11 cellular contexts compared by ENCODE assay signal in the genomic region with DNA sequence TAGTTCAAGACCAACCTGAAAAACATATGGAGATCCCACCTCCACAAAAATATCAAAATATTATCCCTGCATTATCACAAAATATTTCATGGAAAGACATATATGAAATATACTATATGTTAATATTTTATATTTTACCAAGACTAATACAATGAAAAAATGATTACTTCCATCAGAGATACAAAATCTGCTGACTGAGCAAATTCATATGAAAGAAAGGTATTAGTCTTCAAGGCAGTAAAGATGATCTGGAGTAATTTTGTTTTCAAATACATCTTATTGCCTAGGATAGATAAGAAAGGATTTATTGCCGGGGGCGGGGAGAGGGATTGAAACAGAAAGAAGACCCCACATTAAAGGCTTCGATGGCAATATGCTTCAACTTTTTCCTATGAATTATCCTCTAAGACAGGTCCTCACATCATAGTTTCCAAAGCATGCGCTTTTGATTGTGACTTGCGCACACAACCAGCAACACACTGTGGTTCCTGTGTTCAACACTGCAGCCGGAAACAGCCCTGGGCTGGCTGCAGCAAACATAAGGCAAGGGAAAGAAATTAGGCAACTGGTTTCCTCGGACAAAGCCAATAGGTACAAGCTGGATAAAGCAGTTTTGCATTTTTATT.
A peak's percentile ranks its signal among the peaks of the same experiment; 100 is the strongest.
DNase-seq lines count a peak whose midpoint lies in the region; ATAC-seq, FAIRE-seq and TF ChIP-seq lines count a peak whose summit lies in the region.
"Had no signal": no experiment of that assay in that cellular context is flagged by ENCODE, and none has a peak within 500 bp of the region (broad histone marks: within the 10 kb centered on the region; RNA-seq: fewer than 3 reads in every experiment).

No MANE protein-coding gene starts in this region.

- peak; percentile 7 for DNase-seq in activated gamma-delta T cell treated with anti-CD3 and anti-CD28 coated beads, Interleukin-2, amount 50 U/mL, for 16 hours (ENCODE audit: low read depth)
- DNase-seq in activated gamma-delta T cell (lab: John Stamatoyannopoulos, UW) (no peak), trophoblast cell (no peak), sigmoid colon (no peak), kidney (no peak)
- DNase-seq: cerebellar nuclear complex, NCI-H1436 had no signal

- H3K18ac ChIP-seq in trophoblast cell (ENCODE audit: low read length), result no peak overlapping the region

- peak overlapping the region; percentile 28 for H4K8ac ChIP-seq in trophoblast cell (ENCODE audit: low read depth, low read length)

- H3K36me3 Mint-ChIP-seq in activated T-helper 17 cell treated with anti-CD3 and anti-CD28 coated beads, Interleukin-2, amount 50 U/mL, for 72 hours (ENCODE audit: low read depth), result no peaks in the 10 kb centered on the region
- peaks cover 4% of the 10 kb centered on the region for H3K36me3 Mint-ChIP-seq in stimulated activated naive CD8-positive, alpha-beta T cell treated with anti-CD3 and anti-CD28 coated beads, Interleukin-15, Interleukin-2, amounts not matched to agents 100 ng/mL and 50 ng/mL, for 24 hours (ENCODE audit: low read depth)

- H4K91ac ChIP-seq in trophoblast cell (ENCODE audit: low read depth, low read length), result no peak overlapping the region

- H4K12ac ChIP-seq in trophoblast cell (ENCODE audit: low read depth, low read length), result no peak overlapping the region

- no peak overlapping the region for H2BK5ac ChIP-seq in trophoblast cell (ENCODE audit: low read depth, low read length, poor library complexity)

- H3K27me3 Mint-ChIP-seq in activated T-helper 17 cell treated with anti-CD3 and anti-CD28 coated beads, Interleukin-2, amount 50 U/mL, for 72 hours, result no peaks in the 10 kb centered on the region
- no peaks in the 10 kb centered on the region for H3K27me3 Mint-ChIP-seq in stimulated activated naive CD8-positive, alpha-beta T cell treated with anti-CD3 and anti-CD28 coated beads, Interleukin-15, Interleukin-2, amounts not matched to agents 100 ng/mL and 50 ng/mL, for 24 hours

- H3K4me1 ChIP-seq in trophoblast cell (ENCODE audit: control insufficient read depth in 1 of 2, insufficient read depth in 2 of 2, low read length in 2 of 2), result peaks cover 8 to 13% of the 10 kb centered on the region in 2 experiments
- peaks cover 0 to 47% (median 5%) of the 10 kb centered on the region in 4 donors for H3K4me1 ChIP-seq in sigmoid colon
- H3K4me1 ChIP-seq in kidney (ENCODE audit: control insufficient read depth in 1 of 2, insufficient read depth in 1 of 2, low read depth in 1 of 2, low read length in 2 of 2), result peaks cover 3 to 4% of the 10 kb centered on the region in 2 donors

- H3K14ac ChIP-seq in trophoblast cell (ENCODE audit: low read length), result no peak overlapping the region

- no peaks in the 10 kb centered on the region for H3K27me3 ChIP-seq in trophoblast cell (ENCODE audit: insufficient read depth, low read length)
- no peaks in the 10 kb centered on the region for H3K27me3 ChIP-seq in sigmoid colon

- no peak for FAIRE-seq in kidney (lab: Jason Lieb, UNC)

- intact Hi-C loops in sigmoid colon (cut with DNase I), result no loop called here
- intact Hi-C loops in kidney (cut with DNase I), result no loop called here

- no peak overlapping the region for H3K4me2 ChIP-seq in trophoblast cell (ENCODE audit: low read length)

- H3K79me2 ChIP-seq in trophoblast cell (ENCODE audit: control insufficient read depth, insufficient read depth, low read length, poor library complexity), result peaks cover 5% of the 10 kb centered on the region

- H2BK12ac ChIP-seq in trophoblast cell (ENCODE audit: low read length), result no peak overlapping the region

- peaks cover 37% of the 10 kb centered on the region for H3K4me1 Mint-ChIP-seq in activated T-helper 17 cell treated with anti-CD3 and anti-CD28 coated beads, Interleukin-2, amount 50 U/mL, for 72 hours
- H3K4me1 Mint-ChIP-seq in stimulated activated naive CD8-positive, alpha-beta T cell treated with anti-CD3 and anti-CD28 coated beads, Interleukin-15, Interleukin-2, amounts not matched to agents 100 ng/mL and 50 ng/mL, for 24 hours (ENCODE audit: low read depth), result peaks cover 54% of the 10 kb centered on the region

- H3K4me3 Mint-ChIP-seq in activated T-helper 17 cell treated with anti-CD3 and anti-CD28 coated beads, Interleukin-2, amount 50 U/mL, for 72 hours, result peak overlapping the region; percentile 57
- no peak overlapping the region for H3K4me3 Mint-ChIP-seq in stimulated activated naive CD8-positive, alpha-beta T cell treated with anti-CD3 and anti-CD28 coated beads, Interleukin-15, Interleukin-2, amounts not matched to agents 100 ng/mL and 50 ng/mL, for 24 hours

- H2AFZ ChIP-seq in trophoblast cell (ENCODE audit: insufficient read depth, low read length, poor library complexity), result no peak overlapping the region

- TF ChIP-seq EP300 in sigmoid colon (IDR thresholded peaks at IDR 0.05), result no peak

- no peaks in the 10 kb centered on the region for H3K9me3 Mint-ChIP-seq in activated T-helper 17 cell treated with anti-CD3 and anti-CD28 coated beads, Interleukin-2, amount 50 U/mL, for 72 hours
- no peaks in the 10 kb centered on the region for H3K9me3 Mint-ChIP-seq in stimulated activated naive CD8-positive, alpha-beta T cell treated with anti-CD3 and anti-CD28 coated beads, Interleukin-15, Interleukin-2, amounts not matched to agents 100 ng/mL and 50 ng/mL, for 24 hours

- peak; percentile 83 for ATAC-seq in activated T-helper 17 cell treated with anti-CD3 and anti-CD28 coated beads, Interleukin-2, amount 50 U/mL, for 72 hours (replicated peaks)
- no peak for ATAC-seq in HG02798 (IDR thresholded peaks at IDR 0.05; ENCODE audit: poor library complexity, unreplicated experiment)
- ATAC-seq: Panc1 had no signal

- H3K79me1 ChIP-seq in trophoblast cell (ENCODE audit: low read length), result peaks cover 5% of the 10 kb centered on the region

- no peak overlapping the region for H2BK120ac ChIP-seq in trophoblast cell (ENCODE audit: insufficient read depth, low read length, poor library complexity)

- peak overlapping the region; percentile 62 for H3K4ac ChIP-seq in trophoblast cell (ENCODE audit: low read depth, low read length)

- H3K9ac ChIP-seq in trophoblast cell (ENCODE audit: low read length), result no peak overlapping the region
- H3K9ac ChIP-seq in kidney (ENCODE audit: low read length in 2 of 2), result no peak overlapping the region

- H3K27ac ChIP-seq in trophoblast cell (ENCODE audit: low read depth, low read length), result no peak overlapping the region
- H3K27ac ChIP-seq in sigmoid colon, result no peak overlapping the region
- H3K27ac ChIP-seq in kidney (ENCODE audit: low read depth in 2 of 2, low read length in 2 of 2), result no peak overlapping the region

- H2AK5ac ChIP-seq in trophoblast cell (ENCODE audit: low read length), result no peak overlapping the region

- H3K4me3 ChIP-seq in trophoblast cell (ENCODE audit: low read depth, low read length) (no peak overlapping the region), sigmoid colon (no peak overlapping the region), kidney (ENCODE audit: low read length in 2 of 2) (no peak overlapping the region)

- WGBS in trophoblast cell (ENCODE audit: extremely low coverage, insufficient coverage, insufficient read length), result no CpG with 5 or more reads among the region's 7 CpGs
- 37 to 65% methylated on average over 7 of the region's 7 CpGs for WGBS in sigmoid colon, 2 donors

- TF ChIP-seq POLR2A in sigmoid colon (IDR thresholded peaks at IDR 0.05), result no peak

- no peak for TF ChIP-seq CTCF in sigmoid colon (IDR thresholded peaks at IDR 0.05)
- no peak for TF ChIP-seq CTCF in kidney (IDR thresholded peaks at IDR 0.05; ENCODE audit: borderline replicate concordance, extremely low read depth, insufficient read depth)

- no peaks in the 10 kb centered on the region for H3K36me3 ChIP-seq in trophoblast cell (ENCODE audit: control insufficient read depth in 1 of 2, insufficient read depth in 2 of 2, low read length in 2 of 2)
- no peaks in the 10 kb centered on the region for H3K36me3 ChIP-seq in sigmoid colon
- H3K36me3 ChIP-seq in kidney (ENCODE audit: control insufficient read depth in 1 of 2, insufficient read depth in 2 of 2, low read length in 2 of 2), result no peaks in the 10 kb centered on the region

- no peaks in the 10 kb centered on the region for H3K9me3 ChIP-seq in trophoblast cell (ENCODE audit: insufficient read depth, low read depth, low read length)
- no peaks in the 10 kb centered on the region for H3K9me3 ChIP-seq in sigmoid colon
- H3K9me3 ChIP-seq in kidney (ENCODE audit: control insufficient read depth in 1 of 2, low read length in 2 of 2), result no peaks in the 10 kb centered on the region

- H3K23ac ChIP-seq in trophoblast cell (ENCODE audit: low read length), result no peak overlapping the region

- H3K27ac Mint-ChIP-seq in activated T-helper 17 cell treated with anti-CD3 and anti-CD28 coated beads, Interleukin-2, amount 50 U/mL, for 72 hours, result peak overlapping the region; percentile 63
- peak overlapping the region; percentile 85 for H3K27ac Mint-ChIP-seq in stimulated activated naive CD8-positive, alpha-beta T cell treated with anti-CD3 and anti-CD28 coated beads, Interleukin-15, Interleukin-2, amounts not matched to agents 100 ng/mL and 50 ng/mL, for 24 hours
